ENCODE assay signal across 8 cellular contexts in genomic region chr16:10895053-10895946, GRCh38. TPM values are rescaled to one million over a fixed set of nuclear protein-coding genes. Genes with fewer than 3 reads are reported as not detected.
A peak's percentile ranks its signal among the peaks of the same experiment; 100 is the strongest.
DNase-seq lines count a peak whose midpoint lies in the region; ATAC-seq and TF ChIP-seq lines count a peak whose summit lies in the region.

No MANE protein-coding gene starts in this region.

- TF ChIP-seq EP300 in stomach (IDR thresholded peaks at IDR 0.05): no peak

- no peaks in the 10 kb centered on the region for H3K4me1 Mint-ChIP-seq in nephron progenitor cell
- no peaks in the 10 kb centered on the region for H3K4me1 Mint-ChIP-seq in glutamatergic neuron (ENCODE audit: low read depth, unreplicated experiment)

- TF ChIP-seq CTCF in NB4 (IDR thresholded peaks at IDR 0.05; ENCODE audit: low read depth, low read length) (no peak), colonic mucosa (IDR thresholded peaks at IDR 0.05) (no peak), nephron progenitor cell (IDR thresholded peaks at IDR 0.05) (no peak), glutamatergic neuron (IDR thresholded peaks at IDR 0.05; ENCODE audit: partially characterized antibody, unreplicated experiment) (no peak), stomach (IDR thresholded peaks at IDR 0.05) (no peak)

- H3K36me3 Mint-ChIP-seq in nephron progenitor cell (ENCODE audit: low read depth): no peaks in the 10 kb centered on the region
- no peaks in the 10 kb centered on the region for H3K36me3 Mint-ChIP-seq in glutamatergic neuron (ENCODE audit: unreplicated experiment)

- H3K9ac ChIP-seq in colonic mucosa (ENCODE audit: low read depth in 2 of 2, low read length in 2 of 2): no peak overlapping the region

- H3K4me1 ChIP-seq in colonic mucosa (no peaks in the 10 kb centered on the region), stomach (peaks cover 0 to 6% (median 0%) of the 10 kb centered on the region in 4 donors)

- H3K27ac Mint-ChIP-seq in nephron progenitor cell (no peak overlapping the region), glutamatergic neuron (ENCODE audit: unreplicated experiment) (no peak overlapping the region)

- H3K27me3 Mint-ChIP-seq in nephron progenitor cell (ENCODE audit: low read depth, poor library complexity) (peaks cover 33% of the 10 kb centered on the region), glutamatergic neuron (ENCODE audit: unreplicated experiment) (peaks cover 6% of the 10 kb centered on the region)

- TF ChIP-seq POLR2A in NB4 (IDR thresholded peaks at IDR 0.05; ENCODE audit: extremely low read depth, insufficient read length) (no peak), stomach (IDR thresholded peaks at IDR 0.05) (no peak)

- H3K27me3 ChIP-seq in colonic mucosa: no peaks in the 10 kb centered on the region
- peaks cover 0 to 12% (median 0%) of the 10 kb centered on the region in 3 donors for H3K27me3 ChIP-seq in stomach

- H3K9me3 Mint-ChIP-seq in nephron progenitor cell (no peaks in the 10 kb centered on the region), glutamatergic neuron (ENCODE audit: unreplicated experiment) (peaks cover 3% of the 10 kb centered on the region)

- H3K9me3 ChIP-seq in colonic mucosa (no peaks in the 10 kb centered on the region), stomach (no peaks in the 10 kb centered on the region)

- H3K4me3 Mint-ChIP-seq in nephron progenitor cell (no peak overlapping the region), glutamatergic neuron (ENCODE audit: unreplicated experiment) (no peak overlapping the region)

- H3K27ac ChIP-seq in colonic mucosa (no peak overlapping the region), stomach (no peak overlapping the region)

- WGBS in stomach, 5 donors: 40 to 55% (median 53%) methylated on average over 17 of the region's 17 CpGs

- H3K36me3 ChIP-seq in colonic mucosa (no peaks in the 10 kb centered on the region), stomach (peaks cover 0 to 75% (median 15%) of the 10 kb centered on the region in 4 donors)

- intact Hi-C loops in colonic mucosa (cut with DNase I): loop anchor here (10.0 kb wide), 1 partner anchor 60 kb away; no protein-coding TSS in a partner anchor
- intact Hi-C loops in stomach (cut with DNase I; ENCODE audit: low total_unique reads): no loop called here

- H3K4me3 ChIP-seq in GM08714 (ENCODE audit: low read length): peak overlapping the region; percentile 9; the same call in 1 of the 2 replicates
- no peak overlapping the region for H3K4me3 ChIP-seq in NB4 (ENCODE audit: low read depth, low read length)
- no peak overlapping the region for H3K4me3 ChIP-seq in colonic mucosa
- H3K4me3 ChIP-seq in stomach: no peak overlapping the region

- peak; percentile 55 for DNase-seq in NB4 (ENCODE audit: low read depth)
- peak; percentile 47 for DNase-seq in colonic mucosa
- DNase-seq in nephron progenitor cell: peak; percentile 95
- DNase-seq in glutamatergic neuron: no peak
- DNase-seq in cerebellum (ENCODE audit: low spot score): no peak
- DNase-seq in stomach: no peak

- ATAC-seq in GM18909 (IDR thresholded peaks at IDR 0.05; ENCODE audit: poor library complexity, unreplicated experiment): no peak

RNA-seq across cellular contexts. Expression of gene CIITA, which starts 18.3 kb away (rescaled TPM):
- total RNA-seq in colonic mucosa (1 to 10 TPM; 4.5 to 9.6 TPM), glutamatergic neuron (ENCODE audit: unreplicated experiment) (0.69 TPM), cerebellum (0.36 TPM), stomach (10 to 100 TPM in 3 of 5 donors, 1 to 10 TPM in 1, under 1 TPM in 1; under 0.01 to 67.1 (median 21.2) TPM)
- polyA plus RNA-seq in stomach: 10 to 100 TPM in 1 of 3 donors, 1 to 10 TPM in 2; 3.2 to 18.4 (median 4.3) TPM

RNA-seq across cellular contexts. Expression of gene DEXI, which starts 47.0 kb away (rescaled TPM):
- total RNA-seq in colonic mucosa: 10 to 100 TPM; 23.8 to 29.5 TPM
- total RNA-seq in glutamatergic neuron (ENCODE audit: unreplicated experiment): 37.3 TPM
- total RNA-seq in cerebellum: 18.6 TPM
- total RNA-seq in stomach: 10 to 100 TPM; 16.5 to 97.9 (median 20.4) TPM
- 10 to 100 TPM; 23.7 to 42.8 (median 37.4) TPM for polyA plus RNA-seq in stomach

RNA-seq across cellular contexts. Expression of gene CLEC16A, which starts 49.1 kb away (rescaled TPM):
- total RNA-seq in colonic mucosa (10 to 100 TPM; 24.9 to 29.6 TPM), glutamatergic neuron (ENCODE audit: unreplicated experiment) (43.0 TPM), cerebellum (28.8 TPM), stomach (100 to 1,000 TPM in 2 of 5 donors, 10 to 100 TPM in 3; 20.2 to 176 (median 66.5) TPM)
- 1 to 10 TPM; 5.8 to 8.6 (median 6.7) TPM for polyA plus RNA-seq in stomach

Comparison
In these comparisons a context has a peak if more than half of its experiments do, and no peak if none do; other contexts are left out.
1. DNase-seq: peak in NB4 (single experiment), colonic mucosa (single experiment) and nephron progenitor cell (single experiment); none in glutamatergic neuron (single experiment), cerebellum (single experiment) and stomach (single experiment).